In the genomic region with DNA sequence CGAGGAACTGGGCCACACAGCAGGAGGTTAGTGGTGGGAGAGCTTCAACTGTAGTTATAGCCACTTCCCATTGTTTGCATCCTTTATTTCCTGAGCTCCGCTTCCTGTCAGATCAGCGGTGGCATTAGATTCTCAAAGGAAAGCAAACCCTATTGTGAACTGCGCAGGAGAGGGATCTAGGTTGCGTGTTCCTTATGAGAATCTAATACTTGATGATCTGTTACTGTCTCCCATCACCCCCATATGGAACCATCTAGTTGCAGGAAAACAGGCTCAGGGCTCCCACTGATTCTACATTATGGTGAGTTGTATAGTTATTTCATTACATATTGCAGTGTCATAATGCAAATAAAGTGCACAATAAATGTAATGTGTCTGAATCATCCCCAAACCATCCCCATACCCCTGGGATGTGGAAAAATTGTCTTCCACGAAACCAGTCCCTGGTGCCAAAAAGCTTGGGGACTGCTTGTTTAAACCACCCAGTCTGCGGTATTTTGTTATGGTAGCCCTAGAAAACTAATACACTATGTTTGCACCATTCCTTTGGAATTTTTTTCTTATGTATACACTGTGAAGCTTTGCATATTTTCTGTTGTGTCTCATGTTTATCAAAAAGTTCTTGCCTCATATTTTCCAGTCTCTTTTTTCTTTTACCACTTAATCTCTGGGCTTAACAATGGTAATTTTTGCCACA, we compare ENCODE assay signal across 14 cellular contexts.
DNase-seq lines count a peak whose midpoint lies in the region; ATAC-seq, FAIRE-seq and TF ChIP-seq lines count a peak whose summit lies in the region.
"Had no signal": no experiment of that assay in that cellular context is flagged by ENCODE, and none has a peak within 500 bp of the region (broad histone marks: within the 10 kb centered on the region; RNA-seq: fewer than 3 reads in every experiment).

No MANE protein-coding gene starts in this region.

- H4K20me1 ChIP-seq in astrocyte (ENCODE audit: insufficient read depth, low read length) = no peaks in the 10 kb centered on the region

- TF ChIP-seq RAD21 in A549 (conservative IDR thresholded peaks at IDR 0.05 in 1 of 2, IDR thresholded peaks at IDR 0.05 in 1 of 2) = peak; percentile 31 to 54

- intact Hi-C loops in lower lobe of right lung (cut with DNase I) (no loop called here), Caco-2 (cut with micrococcal nuclease; ENCODE audit: unreplicated experiment) (no loop called here)

- peaks cover 1% of the 10 kb centered on the region for H3K9me3 Mint-ChIP-seq in astrocyte (ENCODE audit: unreplicated experiment)
- peaks cover 23% of the 10 kb centered on the region for H3K9me3 Mint-ChIP-seq in Caco-2 (ENCODE audit: unreplicated experiment)
- H3K9me3 Mint-ChIP-seq: memory B cell had no signal

- H3K9ac ChIP-seq in astrocyte (ENCODE audit: low read length) = peak overlapping the region; percentile 61

- H3K27me3 ChIP-seq in astrocyte (ENCODE audit: insufficient read depth, low read length) (no peaks in the 10 kb centered on the region), lower lobe of right lung (ENCODE audit: low read depth) (no peaks in the 10 kb centered on the region), Caco-2 (replicated peaks; ENCODE audit: control insufficient read depth, insufficient read depth, low read length) (no peaks in the 10 kb centered on the region)

- H3K27ac Mint-ChIP-seq in astrocyte (ENCODE audit: unreplicated experiment) (no peak overlapping the region), Caco-2 (ENCODE audit: unreplicated experiment) (no peak overlapping the region)
- H3K27ac Mint-ChIP-seq: memory B cell had no signal

- FAIRE-seq in A549 (lab: Jason Lieb, UNC) (peak; percentile 46), astrocyte (lab: Jason Lieb, UNC) (no peak)
- FAIRE-seq: colon had no signal

- H3K4me1 Mint-ChIP-seq in astrocyte (ENCODE audit: low read depth, unreplicated experiment) (no peaks in the 10 kb centered on the region), Caco-2 (ENCODE audit: low read depth, unreplicated experiment) (no peaks in the 10 kb centered on the region)
- H3K4me1 Mint-ChIP-seq: memory B cell had no signal

- H3K9me3 ChIP-seq in A549 (peaks cover 19% of the 10 kb centered on the region; the same call in 2 of the 3 replicates), astrocyte (ENCODE audit: insufficient read depth, low read depth, low read length) (no peaks in the 10 kb centered on the region), lower lobe of right lung (no peaks in the 10 kb centered on the region), Caco-2 (no peaks in the 10 kb centered on the region; the same call in 1 of the 2 replicates)

- no peaks in the 10 kb centered on the region for H3K36me3 ChIP-seq in astrocyte (ENCODE audit: insufficient read depth, low read length)
- H3K36me3 ChIP-seq in lower lobe of right lung = no peaks in the 10 kb centered on the region
- H3K36me3 ChIP-seq in Caco-2 (ENCODE audit: control insufficient read depth, insufficient read depth, low read length) = no peaks in the 10 kb centered on the region

- H3K27ac ChIP-seq in A549 (peak overlapping the region; percentile 77 to 85), astrocyte (ENCODE audit: low read depth, low read length) (peak overlapping the region; percentile 77), lower lobe of right lung (no peak overlapping the region)

- no peak for TF ChIP-seq CTCF in A549 (IDR thresholded peaks at IDR 0.05)
- no peak for TF ChIP-seq CTCF in astrocyte (IDR thresholded peaks at IDR 0.05; ENCODE audit: insufficient read depth, low read depth, low read length)
- TF ChIP-seq CTCF in foreskin fibroblast (IDR thresholded peaks at IDR 0.05; ENCODE audit: low read depth, low read length) = no peak
- TF ChIP-seq CTCF in lower lobe of right lung (IDR thresholded peaks at IDR 0.05) = no peak
- no peak for TF ChIP-seq CTCF in Caco-2 (IDR thresholded peaks at IDR 0.05; ENCODE audit: insufficient read depth in 1 of 2, low read depth in 1 of 2, low read length in 1 of 2, severe bottlenecking in 1 of 2, unreplicated experiment in 1 of 2)

- no TSS peak for BruUV-seq in Caco-2 (replicated peaks; lab: Mats Ljungman, UMichigan)

- H3K4me3 ChIP-seq in A549 (no peak overlapping the region), astrocyte (ENCODE audit: insufficient read depth, low read depth, low read length) (no peak overlapping the region), foreskin fibroblast (ENCODE audit: low read depth in 1 of 2, low read length in 2 of 2) (no peak overlapping the region), lower lobe of right lung (no peak overlapping the region), Caco-2 (ENCODE audit: low read depth, low read length) (no peak overlapping the region)

- no peak for TF ChIP-seq POLR2A in A549 (IDR thresholded peaks at IDR 0.05; ENCODE audit: low read length)

- POLR2A ChIA-PET in A549 (lab: Yijun Ruan, JAX) (no interaction called here), Caco-2 (lab: Charles Lee) (no interaction called here)

- H3K27me3 Mint-ChIP-seq in astrocyte (ENCODE audit: low read depth, unreplicated experiment) (peaks cover 2% of the 10 kb centered on the region), Caco-2 (ENCODE audit: insufficient read depth, unreplicated experiment) (no peaks in the 10 kb centered on the region)
- H3K27me3 Mint-ChIP-seq: memory B cell had no signal

- H3K4me2 ChIP-seq in A549 = peak overlapping the region; percentile 54
- peak overlapping the region; percentile 55 for H3K4me2 ChIP-seq in astrocyte (ENCODE audit: low read length)

- H3K4me3 Mint-ChIP-seq in astrocyte (ENCODE audit: unreplicated experiment) (no peak overlapping the region), Caco-2 (ENCODE audit: unreplicated experiment) (no peak overlapping the region)
- H3K4me3 Mint-ChIP-seq: memory B cell had no signal

- no peak overlapping the region for H2AFZ ChIP-seq in astrocyte (ENCODE audit: low read depth, low read length)

- H3K79me2 ChIP-seq in astrocyte (ENCODE audit: insufficient read depth, low read length) = no peaks in the 10 kb centered on the region

- peak in 1 of 2 experiments; percentile 89 for DNase-seq in A549 (ENCODE audit: low read depth in 1 of 2, low spot score in 1 of 2)
- DNase-seq in HCEC 1CT = peak; percentile 43
- DNase-seq in astrocyte (ENCODE audit: low read depth) = peak; percentile 80
- DNase-seq in foreskin fibroblast = peak; percentile 45 to 55
- no peak for DNase-seq in lower lobe of right lung
- no peak for DNase-seq in Caco-2
- DNase-seq: activated CD8-positive, alpha-beta memory T cell treated with anti-CD3 and anti-CD28 coated beads, Interleukin-2, amount 50 U/mL, for 48 hours; activated naive CD4-positive, alpha-beta T cell treated with anti-CD3 and anti-CD28 coated beads, Interleukin-2, amount 50 U/mL, for 16 hours; stimulated activated CD4-positive, alpha-beta T cell treated with anti-CD3 and anti-CD28 coated beads, Interleukin-12 subunit alpha, Interleukin-12 subunit beta, amount 100 ng/mL, for 4 hours had no signal

- CTCF ChIA-PET in A549 (lab: Yijun Ruan, JAX) (interaction anchor here (0.6 to 1.6 kb wide), 3 partner anchors 10 to 91 kb away, joined by 3 to 6 read pairs (median 4); no protein-coding TSS in a partner anchor), Caco-2 (lab: Charles Lee) (no interaction called here)

- TF ChIP-seq EP300 in A549 (IDR thresholded peaks at IDR 0.05) = peak; percentile 77 to 83; a peak in 3 of 5 replicates

- ATAC-seq in A549 (peak; percentile 90 to 96), HG03432 (IDR thresholded peaks at IDR 0.05; ENCODE audit: unreplicated experiment) (no peak), lower lobe of right lung (no peak), HG02759 (IDR thresholded peaks at IDR 0.05; ENCODE audit: unreplicated experiment) (no peak)
- ATAC-seq: activated CD4-positive, CD25-positive, alpha-beta regulatory T cell treated with anti-CD3 and anti-CD28 coated beads, Interleukin-2, amount 50 U/mL, for 24 hours had no signal

- H3K36me3 Mint-ChIP-seq in astrocyte (ENCODE audit: low read depth, unreplicated experiment) = no peaks in the 10 kb centered on the region
- no peaks in the 10 kb centered on the region for H3K36me3 Mint-ChIP-seq in Caco-2 (ENCODE audit: insufficient read depth, unreplicated experiment)
- H3K36me3 Mint-ChIP-seq: memory B cell had no signal

- 47% methylated on average over 7 of the region's 7 CpGs for WGBS in A549 (ENCODE audit: missing lambda C conversion rate)

- H3K4me1 ChIP-seq in A549 (peaks cover 19% of the 10 kb centered on the region), astrocyte (ENCODE audit: insufficient read depth, low read length) (no peaks in the 10 kb centered on the region), lower lobe of right lung (no peaks in the 10 kb centered on the region), Caco-2 (no peaks in the 10 kb centered on the region)

TF ChIP-seq in A549, 52 proteins besides CTCF, POLR2A, EP300 and RAD21 (continues in another document):
- peak; percentile 50 to 76; a peak in 3 of 4 replicates for TF ChIP-seq CEBPB (IDR thresholded peaks at IDR 0.05)
- peak; percentile 48 for TF ChIP-seq MAFK (IDR thresholded peaks at IDR 0.05; ENCODE audit: partially characterized antibody)
- TF ChIP-seq SMC3 (IDR thresholded peaks at IDR 0.05) = peak; percentile 24; the same call in 2 of the 3 replicates
- TF ChIP-seq GATA3 (IDR thresholded peaks at IDR 0.05; ENCODE audit: borderline replicate concordance) = peak; percentile 91
- peak; percentile 65 to 74; a peak in 3 of 5 replicates for TF ChIP-seq JUN (IDR thresholded peaks at IDR 0.05)
- TF ChIP-seq JUNB (IDR thresholded peaks at IDR 0.05) = peak; percentile 82
- peak; percentile 51; the same call in 1 of the 2 replicates for TF ChIP-seq MAX (IDR thresholded peaks at IDR 0.05)
- TF ChIP-seq BCL3 (IDR thresholded peaks at IDR 0.05) = peak; percentile 50; the same call in 1 of the 3 replicates

Comparison
In these comparisons a context has a peak if more than half of its experiments do, and no peak if none do; other contexts are left out.
1. ATAC-seq: peak in A549 (2 of 2); none in HG03432 (single experiment), lower lobe of right lung (0 of 2) and HG02759 (single experiment).
2. DNase-seq: peak in HCEC 1CT (single experiment), astrocyte (single experiment) and foreskin fibroblast (2 of 2); none in lower lobe of right lung (single experiment) and Caco-2 (0 of 2).